9 cellular contexts compared by ENCODE assay signal in the genomic region with DNA sequence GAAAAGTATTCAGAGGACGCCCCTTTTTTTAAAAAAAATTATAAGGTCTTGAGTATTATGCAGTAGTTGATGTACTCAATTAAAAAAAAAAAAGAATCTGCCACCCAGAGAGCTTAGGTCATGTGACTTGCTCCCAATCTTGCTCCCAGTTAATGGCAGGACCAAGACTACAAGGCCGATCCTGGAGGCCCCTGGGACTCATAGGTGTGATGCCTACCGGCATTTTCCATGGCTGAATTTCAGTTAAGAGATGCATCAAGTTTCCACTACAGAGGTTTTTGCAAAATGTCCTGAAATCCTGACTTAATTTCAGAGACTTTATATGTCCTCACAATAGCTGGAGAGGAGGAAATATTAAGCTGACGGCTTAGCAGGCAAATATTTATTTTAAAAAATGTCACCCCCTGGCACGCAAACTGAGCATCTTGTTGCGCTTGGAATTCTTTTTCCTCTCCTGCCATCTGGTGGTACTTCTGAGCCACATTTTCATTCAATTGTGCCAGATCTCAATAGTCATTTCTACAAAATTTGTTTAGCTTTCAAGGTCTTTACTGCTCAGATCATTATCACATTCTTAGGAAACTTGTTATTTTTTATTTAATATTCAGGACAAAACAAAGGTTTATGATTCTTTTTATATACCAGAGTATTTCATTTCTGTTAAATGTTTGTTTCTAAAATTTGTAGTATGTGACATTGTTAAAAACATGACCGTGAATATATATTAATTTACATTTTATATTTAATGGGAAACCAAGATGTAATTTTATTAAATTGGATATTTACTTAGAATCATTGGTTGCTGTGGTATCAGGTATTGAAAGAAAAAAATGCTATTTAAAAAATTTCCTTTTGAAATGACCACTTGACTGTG.
DNase-seq lines count a peak whose midpoint lies in the region; ATAC-seq, FAIRE-seq and TF ChIP-seq lines count a peak whose summit lies in the region.
"Had no signal": no experiment of that assay in that cellular context is flagged by ENCODE, and none has a peak within 500 bp of the region (broad histone marks: within the 10 kb centered on the region; RNA-seq: fewer than 3 reads in every experiment).

No MANE protein-coding gene starts in this region.

- 16% methylated on average over 7 of the region's 7 CpGs for WGBS in HepG2 (ENCODE audit: low lambda C conversion rate)

- peak; percentile 31; the same call in 1 of the 2 replicates for TF ChIP-seq RAD21 in HepG2 (CRISPR knock-in tag; IDR thresholded peaks at IDR 0.05)

- H2AFZ ChIP-seq in HepG2 (ENCODE audit: low read length) = no peak overlapping the region

- H4K20me1 ChIP-seq in HepG2 (ENCODE audit: insufficient read depth, low read length) = no peaks in the 10 kb centered on the region
- H4K20me1 ChIP-seq: BLaER1 had no signal

- H3K9me3 ChIP-seq in HepG2 (ENCODE audit: low read length) = no peaks in the 10 kb centered on the region

- CTCF ChIA-PET in HepG2 (lab: Yijun Ruan, JAX; ENCODE audit: low intra/inter-chr PET ratio, low total read pairs) = interaction anchor here (1.0 to 2.3 kb wide), 3 partner anchors 419 to 685 kb away, joined by 3 to 13 read pairs (median 4); no protein-coding TSS in a partner anchor

- H3K27me3 ChIP-seq in HepG2 (ENCODE audit: control insufficient read depth in 1 of 2, insufficient read depth in 2 of 2, low read length in 2 of 2) = no peaks in the 10 kb centered on the region; a peak in 1 of 5 replicates
- H3K27me3 ChIP-seq: BLaER1 had no signal

- H3K4me3 ChIP-seq in astrocyte of the spinal cord (ENCODE audit: low read depth, low read length) (no peak overlapping the region), HepG2 (replicated peaks in 1 of 3; ENCODE audit: insufficient read depth in 1 of 3, low read depth in 2 of 3, low read length in 3 of 3) (no peak overlapping the region; a peak in 1 of 6 replicates)
- H3K4me3 ChIP-seq: BLaER1 had no signal

- no peaks in the 10 kb centered on the region for H3K36me3 ChIP-seq in HepG2 (replicated peaks in 1 of 2; ENCODE audit: control insufficient read depth in 1 of 2, insufficient read depth in 2 of 2, low read length in 2 of 2)
- H3K36me3 ChIP-seq: BLaER1 had no signal

- DNase-seq in DMS 273 (lab: John Stamatoyannopoulos, UW; ENCODE audit: unreplicated experiment) = peak; percentile 50
- DNase-seq in DMS 273 treated with DMSO at 0.1 percent for 48 hours (lab: John Stamatoyannopoulos, UW) = no peak
- DNase-seq in NCI-H1048 (lab: John Stamatoyannopoulos, UW) = peak; percentile 65
- DNase-seq in astrocyte of the spinal cord (ENCODE audit: low read depth, low spot score) = peak; percentile 66
- peak; percentile 26 for DNase-seq in HepG2 (ENCODE audit: low spot score)
- DNase-seq in activated CD4-positive, alpha-beta T cell treated with anti-CD3 and anti-CD28 coated beads for 4 hours = no peak
- DNase-seq in activated gamma-delta T cell (lab: John Stamatoyannopoulos, UW) = no peak

- peak overlapping the region; percentile 42 for H3K4me2 ChIP-seq in HepG2 (ENCODE audit: low read depth, low read length)
- H3K4me2 ChIP-seq: BLaER1 had no signal

- TF ChIP-seq EP300 in HepG2 (IDR thresholded peaks at IDR 0.05; ENCODE audit: low read depth in 2 of 2, low read length in 2 of 2) = no peak
- no peak for TF ChIP-seq EP300 in HepG2 (CRISPR knock-in tag; IDR thresholded peaks at IDR 0.05; ENCODE audit: borderline replicate concordance)

- TF ChIP-seq CTCF in astrocyte of the spinal cord (IDR thresholded peaks at IDR 0.05; ENCODE audit: low read depth, low read length) (peak; percentile 63), HepG2 (CRISPR knock-in tag; IDR thresholded peaks at IDR 0.05) (peak; percentile 68)

- POLR2A ChIA-PET in HepG2 (lab: Yijun Ruan, JAX) = no interaction called here

- H3K4me1 ChIP-seq in HepG2 (ENCODE audit: insufficient read depth, low read length) = peaks cover 11% of the 10 kb centered on the region

- H3K27ac ChIP-seq in HepG2 (ENCODE audit: extremely low read length, insufficient read depth, low read length) = no peak overlapping the region
- H3K27ac ChIP-seq: BLaER1 had no signal

- peak; percentile 77 for FAIRE-seq in HepG2 (lab: Jason Lieb, UNC)

- no peak overlapping the region for H3K9ac ChIP-seq in HepG2 (ENCODE audit: insufficient read depth, low read depth, low read length)
- H3K9ac ChIP-seq: BLaER1 had no signal

- H3K79me2 ChIP-seq in HepG2 (ENCODE audit: insufficient read depth, low read length) = no peaks in the 10 kb centered on the region

- in situ Hi-C loops in astrocyte of the spinal cord (cut with HindIII; ENCODE audit: low sequenced_read_pairs) = no loop called here
- in situ Hi-C loops in HepG2 (cut with HindIII; ENCODE audit: extremely low pct_ligation_motif_present, low pct_unique_long_range_greater_than_20kb) = loop anchor here (25.0 kb wide), 1 partner anchor 671 kb away; no protein-coding TSS in a partner anchor

- ATAC-seq in HepG2 (peak; percentile 57), HG02840 (IDR thresholded peaks at IDR 0.05; ENCODE audit: low FRiP score, unreplicated experiment) (no peak)

- intact Hi-C loops in HepG2 (cut with micrococcal nuclease; ENCODE audit: unreplicated experiment) = loop anchor here (1.0 to 10.0 kb wide), 6 partner anchors 161 to 911 kb away; no protein-coding TSS in a partner anchor

- no TSS peak for BruUV-seq in HepG2 (replicated peaks; lab: Mats Ljungman, UMichigan)

- TF ChIP-seq POLR2A in HepG2 (IDR thresholded peaks at IDR 0.05; ENCODE audit: insufficient read depth in 1 of 2, low read depth in 2 of 2, low read length in 2 of 2) = no peak

TF ChIP-seq in HepG2, 621 proteins besides CTCF, POLR2A, EP300 and RAD21 (continues in another document):
- TF ChIP-seq SMYD3 (CRISPR knock-in tag; IDR thresholded peaks at IDR 0.05) (no peak), TP53 (CRISPR knock-in tag; conservative IDR thresholded peaks at IDR 0.05) (no peak), ZSCAN20 (CRISPR knock-in tag; IDR thresholded peaks at IDR 0.05; ENCODE audit: borderline replicate concordance) (no peak), CC2D1A (CRISPR knock-in tag; IDR thresholded peaks at IDR 0.05) (no peak), SMC3 (IDR thresholded peaks at IDR 0.05; ENCODE audit: low read length) (peak; percentile 53), ZFP90 (CRISPR knock-in tag; IDR thresholded peaks at IDR 0.05; ENCODE audit: borderline replicate concordance) (no peak), RNF2 (conservative IDR thresholded peaks at IDR 0.05; ENCODE audit: low read depth) (no peak), U2AF1 (optimal IDR thresholded peaks at IDR 0.05; ENCODE audit: low read depth, low read length) (no peak), MTF2 (CRISPR knock-in tag; IDR thresholded peaks at IDR 0.05; ENCODE audit: borderline replicate concordance) (no peak), STAG1 (CRISPR knock-in tag; IDR thresholded peaks at IDR 0.05) (peak; percentile 85), HNRNPLL (IDR thresholded peaks at IDR 0.05; ENCODE audit: low read depth, low read length, poor library complexity, severe bottlenecking) (peak; percentile 65), AFF4 (CRISPR knock-in tag; IDR thresholded peaks at IDR 0.05) (no peak), ATAD3A (CRISPR knock-in tag; IDR thresholded peaks at IDR 0.05) (no peak), ZNF446 (CRISPR knock-in tag; IDR thresholded peaks at IDR 0.05) (no peak), YEATS2 (CRISPR knock-in tag; IDR thresholded peaks at IDR 0.05; ENCODE audit: borderline replicate concordance) (no peak), TEAD3 (CRISPR knock-in tag; optimal IDR thresholded peaks at IDR 0.05; ENCODE audit: borderline replicate concordance) (peak; percentile 51), TCF7L2 (IDR thresholded peaks at IDR 0.05; ENCODE audit: low read depth, low read length) (no peak)
- TF ChIP-seq, protein P1, sequence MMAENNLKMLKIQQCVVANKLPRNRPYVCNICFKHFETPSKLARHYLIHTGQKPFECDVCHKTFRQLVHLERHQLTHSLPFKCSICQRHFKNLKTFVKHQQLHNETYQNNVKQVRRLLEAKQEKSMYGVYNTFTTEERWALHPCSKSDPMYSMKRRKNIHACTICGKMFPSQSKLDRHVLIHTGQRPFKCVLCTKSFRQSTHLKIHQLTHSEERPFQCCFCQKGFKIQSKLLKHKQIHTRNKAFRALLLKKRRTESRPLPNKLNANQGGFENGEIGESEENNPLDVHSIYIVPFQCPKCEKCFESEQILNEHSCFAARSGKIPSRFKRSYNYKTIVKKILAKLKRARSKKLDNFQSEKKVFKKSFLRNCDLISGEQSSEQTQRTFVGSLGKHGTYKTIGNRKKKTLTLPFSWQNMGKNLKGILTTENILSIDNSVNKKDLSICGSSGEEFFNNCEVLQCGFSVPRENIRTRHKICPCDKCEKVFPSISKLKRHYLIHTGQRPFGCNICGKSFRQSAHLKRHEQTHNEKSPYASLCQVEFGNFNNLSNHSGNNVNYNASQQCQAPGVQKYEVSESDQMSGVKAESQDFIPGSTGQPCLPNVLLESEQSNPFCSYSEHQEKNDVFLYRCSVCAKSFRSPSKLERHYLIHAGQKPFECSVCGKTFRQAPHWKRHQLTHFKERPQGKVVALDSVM (CRISPR knock-in tag; IDR thresholded peaks at IDR 0.05) = no peak

Comparison
In these comparisons a context has a peak if more than half of its experiments do, and no peak if none do; other contexts are left out.
1. DNase-seq: peak in DMS 273 (single experiment), NCI-H1048 (single experiment), astrocyte of the spinal cord (single experiment) and HepG2 (single experiment); none in DMS 273 treated with DMSO at 0.1 percent for 48 hours (single experiment), activated CD4-positive, alpha-beta T cell treated with anti-CD3 and anti-CD28 coated beads for 4 hours (0 of 2) and activated gamma-delta T cell (single experiment).